1 cellular context compared by ENCODE assay signal in genomic region chr5:17232405-17232804, GRCh38.
A peak's percentile ranks its signal among the peaks of the same experiment; 100 is the strongest.
TF ChIP-seq lines count a peak whose summit lies in the region.

No MANE protein-coding gene starts in this region.

TF ChIP-seq in A549, 52 proteins besides CTCF, POLR2A, EP300 and RAD21 (continued from another document):
- TF ChIP-seq USF2 (IDR thresholded peaks at IDR 0.05) = peak; percentile 39; the same call in 1 of the 2 replicates
